Comparison of ENCODE assay signal across 12 cellular contexts in genomic region chr1:203441811-203442210, GRCh38. TPM values are rescaled to one million over a fixed set of nuclear protein-coding genes. Genes with fewer than 3 reads are reported as not detected.
DNase-seq lines count a peak whose midpoint lies in the region; ATAC-seq and TF ChIP-seq lines count a peak whose summit lies in the region.
"Had no signal": no experiment of that assay in that cellular context is flagged by ENCODE, and none has a peak within 500 bp of the region (broad histone marks: within the 10 kb centered on the region; RNA-seq: fewer than 3 reads in every experiment).

No MANE protein-coding gene starts in this region.

- H3K36me3 ChIP-seq in IMR-90 (ENCODE audit: control insufficient read depth, insufficient read depth, low read length) (no peaks in the 10 kb centered on the region), neural progenitor cell (no peaks in the 10 kb centered on the region), tibial artery (no peaks in the 10 kb centered on the region)

- H3K4me3 Mint-ChIP-seq in neural progenitor cell: no peak overlapping the region
- no peak overlapping the region for H3K4me3 Mint-ChIP-seq in MCF 10A (ENCODE audit: unreplicated experiment)

- H3K18ac ChIP-seq in IMR-90 (ENCODE audit: low read depth, low read length): no peak overlapping the region

- DNase-seq in IMR-90: no peak
- no peak for DNase-seq in coronary artery (ENCODE audit: low spot score)
- no peak for DNase-seq in neural progenitor cell (ENCODE audit: low spot score)
- DNase-seq in tibial artery: no peak
- DNase-seq in GM19238 (ENCODE audit: insufficient read length, low spot score): no peak
- DNase-seq in MCF 10A (ENCODE audit: unreplicated experiment): no peak
- no peak for DNase-seq in EL
- DNase-seq: C1 segment of cervical spinal cord, HCEC 1CT, NCI-H1048 had no signal

- H3K36me3 Mint-ChIP-seq in neural progenitor cell (no peaks in the 10 kb centered on the region), MCF 10A (ENCODE audit: insufficient read depth, unreplicated experiment) (peaks cover 5% of the 10 kb centered on the region)

- H3K27ac Mint-ChIP-seq in neural progenitor cell: peak overlapping the region; percentile 40
- H3K27ac Mint-ChIP-seq in MCF 10A (ENCODE audit: low read depth, unreplicated experiment): no peak overlapping the region

- no peak overlapping the region for H2BK120ac ChIP-seq in IMR-90 (ENCODE audit: low read depth, low read length)

- dilution Hi-C loops in IMR-90 (cut with HindIII; ENCODE audit: low sequenced_read_pairs, unreplicated experiment): no loop called here

- H3K4me1 ChIP-seq in IMR-90 (ENCODE audit: control insufficient read depth, insufficient read depth, low read length) (peaks cover 7% of the 10 kb centered on the region; the same call in 1 of the 2 replicates), neural progenitor cell (peaks cover 9% of the 10 kb centered on the region), tibial artery (peaks cover 0 to 43% (median 26%) of the 10 kb centered on the region in 4 donors)

- no peak overlapping the region for H2AK9ac ChIP-seq in IMR-90 (replicated peaks; ENCODE audit: low read depth, low read length, poor library complexity)

- no peak overlapping the region for H2AK5ac ChIP-seq in IMR-90 (ENCODE audit: low read depth, low read length)

- H3K9me3 Mint-ChIP-seq in neural progenitor cell (peaks cover 14% of the 10 kb centered on the region), MCF 10A (ENCODE audit: unreplicated experiment) (peaks cover 7% of the 10 kb centered on the region)

- 78% methylated on average over 4 of the region's 9 CpGs; no CpG with 5 or more reads in 1 of the 2 experiments for WGBS in IMR-90 (ENCODE audit: extremely low coverage in 2 of 2, insufficient read length in 1 of 2), 2 experiments

- no peaks in the 10 kb centered on the region for H3F3A ChIP-seq in neural progenitor cell (ENCODE audit: low read depth)

- peak overlapping the region; percentile 63 for H3K4ac ChIP-seq in IMR-90 (ENCODE audit: low read depth, low read length)

- POLR2A ChIA-PET in IMR-90 (lab: Charles Lee; ENCODE audit: unreplicated experiment) (no interaction called here), MCF 10A (lab: Yijun Ruan, JAX) (interaction anchor here (0.9 kb wide), 1 partner anchor 17 kb away, joined by 5 read pairs; no protein-coding TSS in a partner anchor)

- H4K20me1 ChIP-seq in IMR-90 (ENCODE audit: insufficient read depth, low read length) (no peaks in the 10 kb centered on the region), neural progenitor cell (ENCODE audit: low read depth) (no peaks in the 10 kb centered on the region)

- H3K79me2 ChIP-seq in neural progenitor cell (ENCODE audit: low read depth): no peaks in the 10 kb centered on the region

- H3K9me1 ChIP-seq in IMR-90 (ENCODE audit: insufficient read depth, low read length): peaks cover 6% of the 10 kb centered on the region; the same call in 1 of the 2 replicates

- H3K4me2 ChIP-seq in IMR-90 (ENCODE audit: low read depth, low read length): no peak overlapping the region
- no peak overlapping the region for H3K4me2 ChIP-seq in neural progenitor cell

- H2BK5ac ChIP-seq in IMR-90 (ENCODE audit: low read depth, low read length, poor library complexity, severe bottlenecking): no peak overlapping the region

- H2BK20ac ChIP-seq in IMR-90 (ENCODE audit: low read depth, low read length): no peak overlapping the region

- H2AFZ ChIP-seq in IMR-90 (replicated peaks; ENCODE audit: low read length, poor library complexity) (peak overlapping the region; percentile 18), neural progenitor cell (replicated peaks) (no peak overlapping the region)

- H4K8ac ChIP-seq in IMR-90 (ENCODE audit: low read depth in 2 of 2, low read length in 2 of 2): no peak overlapping the region

- H3K27me3 Mint-ChIP-seq in neural progenitor cell (ENCODE audit: insufficient read depth, low read depth): peaks cover 21% of the 10 kb centered on the region
- H3K27me3 Mint-ChIP-seq in MCF 10A (ENCODE audit: insufficient read depth, unreplicated experiment): peaks cover 77% of the 10 kb centered on the region

- no peak overlapping the region for H3K23ac ChIP-seq in IMR-90 (ENCODE audit: low read depth, low read length)

- no peak overlapping the region for H3K14ac ChIP-seq in IMR-90 (replicated peaks; ENCODE audit: low read depth, low read length)

- intact Hi-C loops in IMR-90 (cut with micrococcal nuclease): loop anchor here (1.0 to 2.0 kb wide), 3 partner anchors 73 to 169 kb away; no protein-coding TSS in a partner anchor
- intact Hi-C loops in tibial artery (cut with DNase I; ENCODE audit: low total_unique reads): loop anchor here (2.0 to 5.0 kb wide), 2 partner anchors 101 to 170 kb away; no protein-coding TSS in a partner anchor
- intact Hi-C loops in MCF 10A (cut with micrococcal nuclease): loop anchor here (1.0 to 5.0 kb wide), 3 partner anchors 45 to 170 kb away; no protein-coding TSS in a partner anchor

- no peaks in the 10 kb centered on the region for H3K79me1 ChIP-seq in IMR-90 (ENCODE audit: low read depth in 1 of 2, low read length in 2 of 2)

- no peak overlapping the region for H3K4me3 ChIP-seq in IMR-90 (ENCODE audit: insufficient read depth, low read depth, low read length)
- H3K4me3 ChIP-seq in coronary artery: no peak overlapping the region
- no peak overlapping the region for H3K4me3 ChIP-seq in neural progenitor cell
- no peak overlapping the region for H3K4me3 ChIP-seq in tibial artery

- H3K4me1 Mint-ChIP-seq in neural progenitor cell: peaks cover 9% of the 10 kb centered on the region
- H3K4me1 Mint-ChIP-seq in MCF 10A (ENCODE audit: insufficient read depth, unreplicated experiment): no peaks in the 10 kb centered on the region

- H3K9ac ChIP-seq in IMR-90 (ENCODE audit: low read depth, low read length): no peak overlapping the region
- H3K9ac ChIP-seq in neural progenitor cell: no peak overlapping the region

- no peak overlapping the region for H4K5ac ChIP-seq in IMR-90 (ENCODE audit: low read depth, low read length)

- no peak overlapping the region for H4K91ac ChIP-seq in IMR-90 (ENCODE audit: insufficient read depth, low read depth, low read length)

- no peak for TF ChIP-seq RAD21 in IMR-90 (IDR thresholded peaks at IDR 0.05; ENCODE audit: low read length)

- no peak overlapping the region for H3K56ac ChIP-seq in IMR-90 (ENCODE audit: extremely low read depth, insufficient read depth, low read length)

- ATAC-seq in IMR-90 (ENCODE audit: low read depth): no peak
- no peak for ATAC-seq in GM19455 (IDR thresholded peaks at IDR 0.05; ENCODE audit: unreplicated experiment)

- TF ChIP-seq CTCF in IMR-90 (conservative IDR thresholded peaks at IDR 0.05; ENCODE audit: low read depth, low read length): no peak
- TF ChIP-seq CTCF in coronary artery (IDR thresholded peaks at IDR 0.05): no peak
- no peak for TF ChIP-seq CTCF in neural progenitor cell (IDR thresholded peaks at IDR 0.05)
- no peak for TF ChIP-seq CTCF in tibial artery (IDR thresholded peaks at IDR 0.05)
- no peak for TF ChIP-seq CTCF in MCF 10A (IDR thresholded peaks at IDR 0.05; ENCODE audit: unreplicated experiment)

- peaks cover 9% of the 10 kb centered on the region for H3K9me3 ChIP-seq in IMR-90 (ENCODE audit: control insufficient read depth, insufficient read depth, low read length)
- H3K9me3 ChIP-seq in neural progenitor cell (ENCODE audit: low read depth): no peaks in the 10 kb centered on the region
- H3K9me3 ChIP-seq in tibial artery: no peaks in the 10 kb centered on the region

- H2BK15ac ChIP-seq in IMR-90 (ENCODE audit: low read depth, low read length): peak overlapping the region; percentile 15; the same call in 1 of the 3 replicates

- TF ChIP-seq POLR2A in IMR-90 (IDR thresholded peaks at IDR 0.05; ENCODE audit: low read depth, low read length): no peak

- CTCF ChIA-PET in IMR-90 (lab: Yijun Ruan, JAX): interaction anchor here (0.5 to 4.3 kb wide), 4 partner anchors 78 to 174 kb away, joined by 3 to 39 read pairs (median 4); no protein-coding TSS in a partner anchor
- CTCF ChIA-PET in MCF 10A (lab: Yijun Ruan, JAX): interaction anchor here (0.6 to 2.5 kb wide), 16 partner anchors 9 to 259 kb away, joined by 3 to 11 read pairs (median 4); no protein-coding TSS in a partner anchor

- BruUV-seq in IMR-90 (replicated peaks; lab: Mats Ljungman, UMichigan) (no TSS peak), MCF 10A (replicated peaks; lab: Mats Ljungman, UMichigan) (no TSS peak)

- H3K27ac ChIP-seq in IMR-90 (ENCODE audit: insufficient read depth, low read length): no peak overlapping the region
- peak overlapping the region; percentile 70 to 80 for H3K27ac ChIP-seq in coronary artery
- H3K27ac ChIP-seq in neural progenitor cell: no peak overlapping the region
- H3K27ac ChIP-seq in tibial artery: peak overlapping the region; percentile 81 to 85

- in situ Hi-C loops in IMR-90 (cut with MboI; ENCODE audit: low sequenced_read_pairs): loop anchor here (5.0 to 10.0 kb wide), 2 partner anchors 100 to 167 kb away; no protein-coding TSS in a partner anchor

- H3K27me3 ChIP-seq in IMR-90 (ENCODE audit: control insufficient read depth, insufficient read depth, low read length) (peaks cover 27% of the 10 kb centered on the region), neural progenitor cell (no peaks in the 10 kb centered on the region), tibial artery (no peaks in the 10 kb centered on the region)

TF ChIP-seq in IMR-90, 13 proteins besides CTCF, POLR2A, EP300 and RAD21 (continues in another document):
- no peak for TF ChIP-seq CHD1 (IDR thresholded peaks at IDR 0.05; ENCODE audit: low read depth, low read length)
- TF ChIP-seq CEBPB (IDR thresholded peaks at IDR 0.05; ENCODE audit: low read depth, low read length): no peak
- no peak for TF ChIP-seq MXI1 (IDR thresholded peaks at IDR 0.05; ENCODE audit: borderline replicate concordance, low read depth, low read length)
- TF ChIP-seq FOS (IDR thresholded peaks at IDR 0.05; ENCODE audit: low read depth, low read length): no peak

RNA-seq across cellular contexts. Expression of gene PRELP, which starts 33.8 kb away (rescaled TPM):
- total RNA-seq in IMR-90 (2012; rRNA removed) (under 0.01 TPM in 1 of 2 replicates, not detected in the other), neural progenitor cell (ENCODE audit: low replicate concordance) (0.26 and 0.34 TPM in 2 replicates), MCF 10A (2022) (not detected in 2 replicates)
- polyA plus RNA-seq in IMR-90 (2012; rRNA removed): 0.47 and 0.56 TPM in 2 replicates
- 0.25 and 0.69 TPM in 2 replicates for polyA plus RNA-seq in IMR-90 (2012; cell fraction: cytosol; rRNA removed)
- polyA plus RNA-seq in IMR-90 (2012; cell fraction: nucleus; rRNA removed; ENCODE audit: low replicate concordance): 0.14 and 0.26 TPM in 2 replicates

RNA-seq across cellular contexts. Expression of gene OPTC, which starts 52.1 kb away (rescaled TPM):
- total RNA-seq in IMR-90 (2012; rRNA removed) (not detected in 2 replicates), neural progenitor cell (ENCODE audit: low replicate concordance) (0.50 TPM in 1 of 2 replicates, not detected in the other), MCF 10A (2022) (not detected in 2 replicates)
- not detected in 2 replicates for polyA plus RNA-seq in IMR-90 (2012; rRNA removed)
- polyA plus RNA-seq in IMR-90 (2012; cell fraction: cytosol; rRNA removed): not detected in 2 replicates
- not detected in 2 replicates for polyA plus RNA-seq in IMR-90 (2012; cell fraction: nucleus; rRNA removed; ENCODE audit: low replicate concordance)
- total RNA-seq: Right ventricle myocardium inferior had no signal

Comparison
In these comparisons a context has a peak if more than half of its experiments do, and no peak if none do; other contexts are left out.
1. H3K27ac ChIP-seq: peak in coronary artery (2 of 2) and tibial artery (2 of 2); none in IMR-90 (single experiment) and neural progenitor cell (single experiment).